Comparison of ENCODE assay signal across 19 cellular contexts in the genomic region with DNA sequence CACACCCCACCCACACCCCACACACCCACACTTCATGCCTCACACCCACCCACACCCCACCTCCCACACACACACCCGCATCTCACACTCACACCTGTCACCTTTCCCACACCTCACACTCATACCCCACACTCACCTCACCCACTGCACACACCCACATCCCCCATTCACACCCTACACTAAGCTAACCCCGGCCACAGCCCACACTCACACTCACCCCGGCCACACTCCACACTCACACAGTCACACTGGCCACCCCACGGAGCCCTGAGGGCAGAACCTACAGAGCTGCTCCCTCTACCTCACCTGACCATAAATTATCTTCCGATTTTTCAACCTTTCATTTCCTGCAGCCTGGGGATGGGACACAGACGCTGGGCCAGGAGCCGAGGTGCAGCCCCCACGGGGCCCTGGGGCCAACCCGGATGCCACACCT.
DNase-seq lines count a peak whose midpoint lies in the region; ATAC-seq and TF ChIP-seq lines count a peak whose summit lies in the region.
"Had no signal": no experiment of that assay in that cellular context is flagged by ENCODE, and none has a peak within 500 bp of the region (broad histone marks: within the 10 kb centered on the region; RNA-seq: fewer than 3 reads in every experiment).

No MANE protein-coding gene starts in this region.

- H3K9me3 Mint-ChIP-seq in activated T-cell treated with anti-CD3 and anti-CD28 coated beads, Interleukin-2, amount 50 U/mL, for 24 hours, result no peaks in the 10 kb centered on the region
- peaks cover 5% of the 10 kb centered on the region for H3K9me3 Mint-ChIP-seq in activated T-helper 1 cell treated with anti-CD3 and anti-CD28 coated beads, Interleukin-12 subunit alpha, Interleukin-12 subunit beta, Interleukin-2, Interleukin-4 antibody, amounts not matched to agents 30 ng/mL and 10 ng/mL and 1 ng/mL, durations not matched to agents 14 hours and 24 hours and 36 hours
- H3K9me3 Mint-ChIP-seq: T-cell had no signal

- ATAC-seq in GM21447 (IDR thresholded peaks at IDR 0.05; ENCODE audit: unreplicated experiment), result no peak
- ATAC-seq: activated CD8-positive, alpha-beta memory T cell treated with anti-CD3 and anti-CD28 coated beads, Interleukin-2, amount 10 ng/mL, durations not matched to agents 7 days and 5 days; pancreas; T-cell had no signal

- H3K4me3 Mint-ChIP-seq in activated T-cell treated with anti-CD3 and anti-CD28 coated beads, Interleukin-2, amount 50 U/mL, for 24 hours, result no peak overlapping the region
- H3K4me3 Mint-ChIP-seq in activated T-helper 1 cell treated with anti-CD3 and anti-CD28 coated beads, Interleukin-12 subunit alpha, Interleukin-12 subunit beta, Interleukin-2, Interleukin-4 antibody, amounts not matched to agents 30 ng/mL and 10 ng/mL and 1 ng/mL, durations not matched to agents 14 hours and 24 hours and 36 hours, result no peak overlapping the region
- H3K4me3 Mint-ChIP-seq: activated CD8-positive, alpha-beta memory T cell treated with anti-CD3 and anti-CD28 coated beads, Interleukin-2, amount 10 ng/mL, durations not matched to agents 7 days and 5 days; T-cell had no signal

- no peaks in the 10 kb centered on the region for H3K9me3 ChIP-seq in suprapubic skin
- no peaks in the 10 kb centered on the region for H3K9me3 ChIP-seq in esophagus squamous epithelium
- H3K9me3 ChIP-seq: pancreas had no signal

- no peak overlapping the region for H3K4me3 ChIP-seq in suprapubic skin
- no peak overlapping the region for H3K4me3 ChIP-seq in esophagus squamous epithelium
- H3K4me3 ChIP-seq: hepatocyte, pancreas, smooth muscle cell had no signal

- 86% methylated on average over 9 of the region's 9 CpGs for WGBS in suprapubic skin
- 94 to 97% methylated on average over 8 to 9 of the region's 9 CpGs for WGBS in esophagus squamous epithelium, 2 donors

- no peak for TF ChIP-seq EP300 in suprapubic skin (IDR thresholded peaks at IDR 0.05)

- intact Hi-C loops in activated T-helper 1 cell treated with anti-CD3 and anti-CD28 coated beads, Interleukin-12 subunit alpha, Interleukin-12 subunit beta, Interleukin-2, Interleukin-4 antibody, amounts not matched to agents 30 ng/mL and 10 ng/mL and 1 ng/mL, durations not matched to agents 14 hours and 24 hours and 36 hours (cut with micrococcal nuclease), result no loop called here
- intact Hi-C loops in esophagus squamous epithelium (cut with DNase I), result no loop called here

- H3K27me3 ChIP-seq in suprapubic skin (no peaks in the 10 kb centered on the region), esophagus squamous epithelium (no peaks in the 10 kb centered on the region)
- H3K27me3 ChIP-seq: hepatocyte, pancreas had no signal

- peaks cover 78% of the 10 kb centered on the region for H3K36me3 Mint-ChIP-seq in activated T-cell treated with anti-CD3 and anti-CD28 coated beads, Interleukin-2, amount 50 U/mL, for 24 hours (ENCODE audit: low read depth)
- H3K36me3 Mint-ChIP-seq in activated T-helper 1 cell treated with anti-CD3 and anti-CD28 coated beads, Interleukin-12 subunit alpha, Interleukin-12 subunit beta, Interleukin-2, Interleukin-4 antibody, amounts not matched to agents 30 ng/mL and 10 ng/mL and 1 ng/mL, durations not matched to agents 14 hours and 24 hours and 36 hours (ENCODE audit: low read depth), result peaks cover 53% of the 10 kb centered on the region

- H3K27me3 Mint-ChIP-seq in activated T-cell treated with anti-CD3 and anti-CD28 coated beads, Interleukin-2, amount 50 U/mL, for 24 hours, result no peaks in the 10 kb centered on the region
- H3K27me3 Mint-ChIP-seq in activated T-helper 1 cell treated with anti-CD3 and anti-CD28 coated beads, Interleukin-12 subunit alpha, Interleukin-12 subunit beta, Interleukin-2, Interleukin-4 antibody, amounts not matched to agents 30 ng/mL and 10 ng/mL and 1 ng/mL, durations not matched to agents 14 hours and 24 hours and 36 hours (ENCODE audit: insufficient read depth), result no peaks in the 10 kb centered on the region
- H3K27me3 Mint-ChIP-seq: activated CD8-positive, alpha-beta memory T cell treated with anti-CD3 and anti-CD28 coated beads, Interleukin-2, amount 10 ng/mL, durations not matched to agents 7 days and 5 days; T-cell had no signal

- no peak overlapping the region for H3K27ac ChIP-seq in suprapubic skin
- no peak overlapping the region for H3K27ac ChIP-seq in esophagus squamous epithelium
- H3K27ac ChIP-seq: hepatocyte, pancreas had no signal

- H3K4me1 Mint-ChIP-seq in activated T-cell treated with anti-CD3 and anti-CD28 coated beads, Interleukin-2, amount 50 U/mL, for 24 hours (ENCODE audit: low read depth), result peaks cover 10% of the 10 kb centered on the region
- H3K4me1 Mint-ChIP-seq in activated T-helper 1 cell treated with anti-CD3 and anti-CD28 coated beads, Interleukin-12 subunit alpha, Interleukin-12 subunit beta, Interleukin-2, Interleukin-4 antibody, amounts not matched to agents 30 ng/mL and 10 ng/mL and 1 ng/mL, durations not matched to agents 14 hours and 24 hours and 36 hours (ENCODE audit: low read depth), result peaks cover 16% of the 10 kb centered on the region

- H3K36me3 ChIP-seq in suprapubic skin (peaks cover 60% of the 10 kb centered on the region), esophagus squamous epithelium (peaks cover 21 to 76% (median 29%) of the 10 kb centered on the region in 3 donors)

- H3K4me1 ChIP-seq in suprapubic skin (peaks cover 10% of the 10 kb centered on the region), esophagus squamous epithelium (peaks cover 0 to 12% (median 0%) of the 10 kb centered on the region in 3 donors)
- H3K4me1 ChIP-seq: pancreas had no signal

- peak; percentile 26 for DNase-seq in activated T-cell treated with anti-CD3 and anti-CD28 coated beads, Interleukin-2, amount 50 U/mL, for 24 hours
- no peak for DNase-seq in activated T-cell treated with anti-CD3 and anti-CD28 coated beads, Interleukin-2, amount 50 U/mL, for 48 hours
- no peak for DNase-seq in activated T-helper 1 cell treated with anti-CD3 and anti-CD28 coated beads, Interleukin-12 subunit alpha, Interleukin-12 subunit beta, Interleukin-2, Interleukin-4 antibody, amounts not matched to agents 30 ng/mL and 10 ng/mL and 1 ng/mL, durations not matched to agents 14 hours and 24 hours and 36 hours (ENCODE audit: low spot score)
- DNase-seq in mesenteric fat pad (ENCODE audit: low spot score) (peak; percentile 47), suprapubic skin (ENCODE audit: low spot score in 2 of 2) (peak; percentile 50 to 57), NCI-H82 (lab: John Stamatoyannopoulos, UW) (no peak), esophagus squamous epithelium (lab: John Stamatoyannopoulos, UW) (no peak)
- DNase-seq: ACHN; activated CD8-positive, alpha-beta memory T cell treated with anti-CD3 and anti-CD28 coated beads, Interleukin-2, amount 10 ng/mL, durations not matched to agents 7 days and 5 days; COR-L47; effector CD8-positive, alpha-beta T cell; kidney glomerular epithelial cell; NCI-H2171 treated with DMSO at 0.1 percent for 48 hours; NCI-H774 had no signal

- H3K27ac Mint-ChIP-seq in activated T-cell treated with anti-CD3 and anti-CD28 coated beads, Interleukin-2, amount 50 U/mL, for 24 hours, result peak overlapping the region; percentile 74
- H3K27ac Mint-ChIP-seq in activated T-helper 1 cell treated with anti-CD3 and anti-CD28 coated beads, Interleukin-12 subunit alpha, Interleukin-12 subunit beta, Interleukin-2, Interleukin-4 antibody, amounts not matched to agents 30 ng/mL and 10 ng/mL and 1 ng/mL, durations not matched to agents 14 hours and 24 hours and 36 hours, result peak overlapping the region; percentile 58
- H3K27ac Mint-ChIP-seq: activated CD8-positive, alpha-beta memory T cell treated with anti-CD3 and anti-CD28 coated beads, Interleukin-2, amount 10 ng/mL, durations not matched to agents 7 days and 5 days had no signal

- TF ChIP-seq CTCF in suprapubic skin (IDR thresholded peaks at IDR 0.05) (no peak), esophagus squamous epithelium (IDR thresholded peaks at IDR 0.05) (no peak)

- TF ChIP-seq POLR2A in suprapubic skin (IDR thresholded peaks at IDR 0.05), result no peak
- TF ChIP-seq POLR2A in esophagus squamous epithelium (IDR thresholded peaks at IDR 0.05), result no peak

Comparison
In these comparisons a context has a peak if more than half of its experiments do, and no peak if none do; other contexts are left out.
1. DNase-seq: peak in activated T-cell treated with anti-CD3 and anti-CD28 coated beads, Interleukin-2, amount 50 U/mL, for 24 hours (single experiment), mesenteric fat pad (single experiment) and suprapubic skin (2 of 2); none in activated T-cell treated with anti-CD3 and anti-CD28 coated beads, Interleukin-2, amount 50 U/mL, for 48 hours (0 of 2), activated T-helper 1 cell treated with anti-CD3 and anti-CD28 coated beads, Interleukin-12 subunit alpha, Interleukin-12 subunit beta, Interleukin-2, Interleukin-4 antibody, amounts not matched to agents 30 ng/mL and 10 ng/mL and 1 ng/mL, durations not matched to agents 14 hours and 24 hours and 36 hours (single experiment), NCI-H82 (single experiment) and esophagus squamous epithelium (single experiment).